ENCODE assay signal across 12 cellular contexts in genomic region chr17:42846594-42847280, GRCh38. TPM values are rescaled to one million over a fixed set of nuclear protein-coding genes. Genes with fewer than 3 reads are reported as not detected.
A peak's percentile ranks its signal among the peaks of the same experiment; 100 is the strongest.
DNase-seq lines count a peak whose midpoint lies in the region; ATAC-seq and TF ChIP-seq lines count a peak whose summit lies in the region.
"Had no signal": no experiment of that assay in that cellular context is flagged by ENCODE, and none has a peak within 500 bp of the region (broad histone marks: within the 10 kb centered on the region; RNA-seq: fewer than 3 reads in every experiment).

No MANE protein-coding gene starts in this region.

- ATAC-seq in right cardiac atrium (peak; percentile 37 to 60), HG03025 (IDR thresholded peaks at IDR 0.05; ENCODE audit: low FRiP score, unreplicated experiment) (no peak), HG02970 (IDR thresholded peaks at IDR 0.05; ENCODE audit: low FRiP score, unreplicated experiment) (no peak)
- ATAC-seq: mucosa of descending colon had no signal

- DNase-seq in DMS53 (lab: John Stamatoyannopoulos, UW) (peak; percentile 38), DMS53 treated with DMSO at 0.1 percent for 48 hours (lab: John Stamatoyannopoulos, UW; ENCODE audit: unreplicated experiment) (no peak), amniotic epithelial cell (ENCODE audit: low read depth) (peak; percentile 70), right cardiac atrium (peak in 1 of 3 donors; percentile 62), stomach (no peak)
- no peak for DNase-seq in stimulated activated CD4-positive, alpha-beta T cell treated with anti-CD3 and anti-CD28 coated beads, Interleukin-1b, Interleukin-23, amount 100 ng/mL, for 48 hours
- DNase-seq: 8988T, caudate nucleus, mucosa of descending colon, NCI-H510A treated with DMSO at 0.1 percent for 48 hours had no signal

- H3K4me3 ChIP-seq in right cardiac atrium (ENCODE audit: low read length) (no peak overlapping the region), stomach (no peak overlapping the region)
- H3K4me3 ChIP-seq: mucosa of descending colon had no signal

- H3K36me3 ChIP-seq in stomach = peaks cover 24 to 46% (median 44%) of the 10 kb centered on the region in 4 donors

- no peaks in the 10 kb centered on the region for H3K9me3 ChIP-seq in right cardiac atrium (ENCODE audit: control insufficient read depth, low read length)
- no peaks in the 10 kb centered on the region for H3K9me3 ChIP-seq in stomach
- H3K9me3 ChIP-seq: mucosa of descending colon had no signal

- H3K27ac ChIP-seq in right cardiac atrium (ENCODE audit: low read length) = peak overlapping the region; percentile 48
- peak overlapping the region in 4 of 5 donors; percentile 4 to 49 (median 44) for H3K27ac ChIP-seq in stomach

- TF ChIP-seq CTCF in stomach (IDR thresholded peaks at IDR 0.05) = no peak

- intact Hi-C loops in right cardiac atrium (cut with DNase I) = no loop called here
- intact Hi-C loops in stomach (cut with DNase I; ENCODE audit: low total_unique reads) = loop anchor here (5.0 kb wide), 1 partner anchor 96 kb away; no protein-coding TSS in a partner anchor

- 53% methylated on average over 9 of the region's 9 CpGs for WGBS in right cardiac atrium
- WGBS in stomach, 5 donors = 58 to 73% (median 68%) methylated on average over 9 of the region's 9 CpGs

- H3K27me3 ChIP-seq in right cardiac atrium (ENCODE audit: control insufficient read depth, insufficient read depth) (no peaks in the 10 kb centered on the region), stomach (no peaks in the 10 kb centered on the region)

- no peak for TF ChIP-seq POLR2A in stomach (IDR thresholded peaks at IDR 0.05)

- H3K4me1 ChIP-seq in right cardiac atrium (ENCODE audit: control insufficient read depth, insufficient read depth, low read length) = peaks cover 2% of the 10 kb centered on the region
- H3K4me1 ChIP-seq in stomach = peaks cover 13 to 57% (median 37%) of the 10 kb centered on the region in 4 donors

- no peak for TF ChIP-seq EP300 in stomach (IDR thresholded peaks at IDR 0.05)

RNA-seq across cellular contexts. Expression of gene AOC2, which starts 2.4 kb away (rescaled TPM):
- total RNA-seq in right cardiac atrium (under 1 TPM; 0.37 to 0.67 (median 0.51) TPM), stomach (1 to 10 TPM in 1 of 5 donors, under 1 TPM in 2, not detected in 2; 0.87 to 3.0 (median 0.92) TPM)
- polyA plus RNA-seq in right cardiac atrium (0.52 TPM), stomach (under 1 TPM in 2 of 3 donors, not detected in 1; 0.50 to 0.55 TPM)

RNA-seq across cellular contexts. Expression of gene AOC3, which starts 4.3 kb away (rescaled TPM):
- total RNA-seq in right cardiac atrium (10 to 100 TPM; 11.5 to 29.9 (median 24.9) TPM), stomach (10 to 100 TPM; 20.9 to 67.9 (median 42.0) TPM)
- polyA plus RNA-seq in right cardiac atrium (29.1 TPM), stomach (10 to 100 TPM in 1 of 3 donors, 1 to 10 TPM in 2; 6.2 to 46.9 (median 9.3) TPM)

RNA-seq across cellular contexts. Expression of gene PSME3, which starts 13.5 kb away (rescaled TPM):
- total RNA-seq in right cardiac atrium = 10 to 100 TPM; 61.0 to 82.0 (median 70.1) TPM
- polyA plus RNA-seq in right cardiac atrium = 57.6 TPM
- total RNA-seq in stomach = 10 to 100 TPM; 26.4 to 74.4 (median 70.0) TPM
- polyA plus RNA-seq in stomach = 10 to 100 TPM; 27.1 to 75.8 (median 61.5) TPM

RNA-seq across cellular contexts. Expression of gene BECN1, which starts 22.7 kb away (rescaled TPM):
- total RNA-seq in right cardiac atrium (10 to 100 TPM; 69.6 to 88.1 (median 71.8) TPM), stomach (100 to 1,000 TPM in 3 of 5 donors, 10 to 100 TPM in 2; 53.1 to 192 (median 124) TPM)
- polyA plus RNA-seq in right cardiac atrium (54.3 TPM), stomach (10 to 100 TPM; 40.3 to 86.1 (median 65.2) TPM)

RNA-seq across cellular contexts. Expression of gene CNTD1, which starts 48.1 kb away (rescaled TPM):
- total RNA-seq in right cardiac atrium (under 1 TPM in 2 of 4 donors, not detected in 2; 0.20 to 0.53 TPM), stomach (1 to 10 TPM in 2 of 5 donors, under 1 TPM in 1, not detected in 2; 0.29 to 2.2 (median 1.3) TPM)
- polyA plus RNA-seq in right cardiac atrium (0.59 TPM), stomach (1 to 10 TPM; 1.3 to 2.4 (median 1.3) TPM)

Comparison
In these comparisons a context has a peak if more than half of its experiments do, and no peak if none do; other contexts are left out.
1. DNase-seq: peak in DMS53 (single experiment) and amniotic epithelial cell (single experiment); none in DMS53 treated with DMSO at 0.1 percent for 48 hours (single experiment), stomach (single experiment) and stimulated activated CD4-positive, alpha-beta T cell treated with anti-CD3 and anti-CD28 coated beads, Interleukin-1b, Interleukin-23, amount 100 ng/mL, for 48 hours (single experiment).
2. ATAC-seq: peak in right cardiac atrium (2 of 2); none in HG03025 (single experiment) and HG02970 (single experiment).